18 cellular contexts compared by ENCODE assay signal in genomic region chr11:8608646-8609045, GRCh38. TPM values are rescaled to one million over a fixed set of nuclear protein-coding genes. Genes with fewer than 3 reads are reported as not detected.
DNase-seq lines count a peak whose midpoint lies in the region; ATAC-seq and TF ChIP-seq lines count a peak whose summit lies in the region.
"Had no signal": no experiment of that assay in that cellular context is flagged by ENCODE, and none has a peak within 500 bp of the region (broad histone marks: within the 10 kb centered on the region; RNA-seq: fewer than 3 reads in every experiment).

No MANE protein-coding gene starts in this region.

- no peak for TF ChIP-seq CTCF in chondrocyte (IDR thresholded peaks at IDR 0.05)
- TF ChIP-seq CTCF in gastroesophageal sphincter (IDR thresholded peaks at IDR 0.05), result no peak
- no peak for TF ChIP-seq CTCF in CD14-positive monocyte (IDR thresholded peaks at IDR 0.05)

- TF ChIP-seq POLR2A in gastroesophageal sphincter (IDR thresholded peaks at IDR 0.05), result no peak

- no peaks in the 10 kb centered on the region for H3K9me3 Mint-ChIP-seq in chondrocyte (ENCODE audit: low read depth)
- H3K9me3 Mint-ChIP-seq in CD14-positive monocyte, result no peaks in the 10 kb centered on the region

- H3K4me1 Mint-ChIP-seq in chondrocyte (ENCODE audit: low read depth) (peaks cover 35% of the 10 kb centered on the region), CD14-positive monocyte (peaks cover 15% of the 10 kb centered on the region)

- no peaks in the 10 kb centered on the region for H3K9me3 ChIP-seq in gastroesophageal sphincter
- no peaks in the 10 kb centered on the region for H3K9me3 ChIP-seq in effector memory CD4-positive, alpha-beta T cell (ENCODE audit: control insufficient read depth, low read length)
- H3K9me3 ChIP-seq: BE2C, pancreas, spleen had no signal

- H3K27me3 Mint-ChIP-seq in chondrocyte (ENCODE audit: low read depth) (no peaks in the 10 kb centered on the region), CD14-positive monocyte (ENCODE audit: low read depth in 3 of 3) (peaks cover 2 to 4% (median 3%) of the 10 kb centered on the region in 3 donors)

- intact Hi-C loops in CD14-positive monocyte (cut with micrococcal nuclease), result no loop called here

- peak overlapping the region; percentile 54 for H3K27ac Mint-ChIP-seq in chondrocyte (ENCODE audit: unreplicated experiment)
- no peak overlapping the region for H3K27ac Mint-ChIP-seq in CD14-positive monocyte

- ATAC-seq in HG02852 (IDR thresholded peaks at IDR 0.05; ENCODE audit: unreplicated experiment), result no peak
- no peak for ATAC-seq in gastroesophageal sphincter
- ATAC-seq: left colon, pancreas had no signal

- no peak overlapping the region for H3K27ac ChIP-seq in gastroesophageal sphincter
- H3K27ac ChIP-seq in effector memory CD4-positive, alpha-beta T cell (ENCODE audit: insufficient read depth, low read length, poor library complexity, severe bottlenecking), result no peak overlapping the region
- H3K27ac ChIP-seq: HL-60, pancreas, spleen had no signal

- H3K36me3 ChIP-seq in gastroesophageal sphincter, result no peaks in the 10 kb centered on the region
- no peaks in the 10 kb centered on the region for H3K36me3 ChIP-seq in effector memory CD4-positive, alpha-beta T cell (ENCODE audit: control insufficient read depth, insufficient read depth, low read length)
- H3K36me3 ChIP-seq: BE2C, pancreas, spleen had no signal

- DNase-seq in EL (peak; percentile 31), LHCN-M2 (ENCODE audit: low read depth) (peak; percentile 36), chondrocyte (ENCODE audit: low spot score) (no peak), kidney tubule cell (ENCODE audit: low spot score) (peak; percentile 50), CD14-positive monocyte (ENCODE audit: low spot score) (no peak)
- no peak for DNase-seq in effector memory CD4-positive, alpha-beta T cell
- DNase-seq: activated CD4-positive, CD25-positive, alpha-beta regulatory T cell; BE2C; KG1; left colon; NCI-H1105; pancreas; SHP77 treated with DMSO at 0.1 percent for 48 hours; spleen; trophoblast cell had no signal

- H3K4me1 ChIP-seq in gastroesophageal sphincter, result peaks cover 0 to 22% (median 3%) of the 10 kb centered on the region in 3 donors
- no peaks in the 10 kb centered on the region for H3K4me1 ChIP-seq in effector memory CD4-positive, alpha-beta T cell (ENCODE audit: control insufficient read depth, insufficient read depth, low read length, poor library complexity, severe bottlenecking)
- H3K4me1 ChIP-seq: BE2C had no signal

- TF ChIP-seq EP300 in gastroesophageal sphincter (IDR thresholded peaks at IDR 0.05), result no peak

- peaks cover 1% of the 10 kb centered on the region for H3K36me3 Mint-ChIP-seq in chondrocyte (ENCODE audit: low read depth)
- peaks cover 0 to 4% of the 10 kb centered on the region in 2 donors for H3K36me3 Mint-ChIP-seq in CD14-positive monocyte

- H3K27me3 ChIP-seq in gastroesophageal sphincter, result no peaks in the 10 kb centered on the region
- H3K27me3 ChIP-seq in effector memory CD4-positive, alpha-beta T cell (replicated peaks; ENCODE audit: control insufficient read depth, insufficient read depth, low read length, poor library complexity, severe bottlenecking), result peaks cover 6% of the 10 kb centered on the region
- H3K27me3 ChIP-seq: BE2C, pancreas had no signal

- H3K4me3 Mint-ChIP-seq in chondrocyte (ENCODE audit: unreplicated experiment), result no peak overlapping the region
- H3K4me3 Mint-ChIP-seq in CD14-positive monocyte, result no peak overlapping the region

- WGBS in gastroesophageal sphincter (ENCODE audit: low coverage in 1 of 2), 2 donors, result 44 to 60% methylated on average over 1 of the region's 1 CpG

- H3K4me3 ChIP-seq in gastroesophageal sphincter, result no peak overlapping the region
- no peak overlapping the region for H3K4me3 ChIP-seq in effector memory CD4-positive, alpha-beta T cell (ENCODE audit: insufficient read depth, low read depth, low read length, poor library complexity, severe bottlenecking)
- H3K4me3 ChIP-seq: pancreas, spleen had no signal

RNA-seq across cellular contexts. Expression of gene STK33, which starts 14.6 kb away (rescaled TPM):
- total RNA-seq in LHCN-M2 (2014; rRNA removed) (0.40 and 0.51 TPM in 2 replicates), chondrocyte (3.0 to 4.5 TPM (median 3.4 TPM) in 3 replicates), gastroesophageal sphincter (10 to 100 TPM; 15.7 to 25.6 (median 21.4) TPM)
- 0.10 TPM for polyA plus RNA-seq in LHCN-M2 (2012)
- polyA plus RNA-seq in CD14-positive monocyte, result not detected

Comparison
In these comparisons a context has a peak if more than half of its experiments do, and no peak if none do; other contexts are left out.
1. DNase-seq: peak in EL (single experiment), LHCN-M2 (single experiment) and kidney tubule cell (single experiment); none in chondrocyte (single experiment), CD14-positive monocyte (single experiment) and effector memory CD4-positive, alpha-beta T cell (0 of 3).